ENCODE assay signal across 26 cellular contexts in genomic region chr1:79507770-79508169, GRCh38.
A peak's percentile ranks its signal among the peaks of the same experiment; 100 is the strongest.
DNase-seq lines count a peak whose midpoint lies in the region; ATAC-seq and TF ChIP-seq lines count a peak whose summit lies in the region.
"Had no signal": no experiment of that assay in that cellular context is flagged by ENCODE, and none has a peak within 500 bp of the region (broad histone marks: within the 10 kb centered on the region; RNA-seq: fewer than 3 reads in every experiment).

No MANE protein-coding gene starts in this region.

- DNase-seq in DND-41: no peak
- peak; percentile 2 for DNase-seq in astrocyte of the hippocampus (ENCODE audit: low read depth, low spot score)
- peak; percentile 23 for DNase-seq in renal cortical epithelial cell (ENCODE audit: low read depth)
- no peak for DNase-seq in thyroid gland
- DNase-seq in NCI-H82 treated with DMSO at 0.1 percent for 48 hours (lab: John Stamatoyannopoulos, UW; ENCODE audit: unreplicated experiment): no peak
- DNase-seq: AML-193; CD4-positive, alpha-beta T cell; COR-L47; EL; GDM1; HCEC 1CT; NCI-H1105 treated with DMSO at 0.1 percent for 48 hours; NCI-H146; NCI-H1930; NCI-H2107; NCI-H524; NCI-H774; NK-92 treated with Interleukin-12 subunit alpha and Interleukin-12 subunit beta, amount 100 ng/mL, for 24 hours; Peyer's patch; SHP77 treated with DMSO at 0.1 percent for 48 hours had no signal

- no peaks in the 10 kb centered on the region for H3K27me3 ChIP-seq in DND-41 (ENCODE audit: insufficient read depth, low read length, poor library complexity)
- H3K27me3 ChIP-seq in KMS-11 (ENCODE audit: insufficient read depth, low read depth): no peaks in the 10 kb centered on the region
- no peaks in the 10 kb centered on the region for H3K27me3 ChIP-seq in thyroid gland
- H3K27me3 ChIP-seq: BLaER1 treated with 17β-estradiol and CSF1 and Interleukin-3, amounts not matched to agents 10 nM and 100 nM; Peyer's patch had no signal

- no peak overlapping the region for H2AFZ ChIP-seq in DND-41 (ENCODE audit: low read depth, low read length)
- no peak overlapping the region for H2AFZ ChIP-seq in KMS-11 (ENCODE audit: low read depth)

- no peaks in the 10 kb centered on the region for H3K9me3 ChIP-seq in DND-41 (ENCODE audit: insufficient read depth, low read length, severe bottlenecking)
- H3K9me3 ChIP-seq in thyroid gland: no peaks in the 10 kb centered on the region
- H3K9me3 ChIP-seq: A549; BLaER1 treated with 17β-estradiol and CSF1 and Interleukin-3, amounts not matched to agents 10 nM and 100 nM; Peyer's patch had no signal

- no peak for TF ChIP-seq POLR2A in thyroid gland (IDR thresholded peaks at IDR 0.05)

- intact Hi-C loops in thyroid gland (cut with DNase I): no loop called here

- TF ChIP-seq CTCF in DND-41 (IDR thresholded peaks at IDR 0.05; ENCODE audit: borderline replicate concordance, extremely low read depth, low read length, poor library complexity, severe bottlenecking) (no peak), KMS-11 (conservative IDR thresholded peaks at IDR 0.05; ENCODE audit: low read depth, low read length) (no peak), thyroid gland (IDR thresholded peaks at IDR 0.05) (no peak)

- H3K9ac ChIP-seq in DND-41 (ENCODE audit: low read depth, low read length) (no peak overlapping the region), KMS-11 (no peak overlapping the region)
- H3K9ac ChIP-seq: BLaER1 treated with 17β-estradiol and CSF1 and Interleukin-3, amounts not matched to agents 10 nM and 100 nM had no signal

- H4K20me1 ChIP-seq in DND-41 (ENCODE audit: insufficient read depth, low read length) (no peaks in the 10 kb centered on the region), KMS-11 (ENCODE audit: insufficient read depth) (no peaks in the 10 kb centered on the region)
- H4K20me1 ChIP-seq: BLaER1 treated with 17β-estradiol and CSF1 and Interleukin-3, amounts not matched to agents 10 nM and 100 nM had no signal

- ATAC-seq in DND-41 (ENCODE audit: insufficient read depth, low read depth) (peak; percentile 31; the same call in 1 of the 3 replicates), GM18519 (IDR thresholded peaks at IDR 0.05; ENCODE audit: low FRiP score, unreplicated experiment) (no peak)
- ATAC-seq: A549, GM12878, K562 had no signal

- no peak overlapping the region for H3K4me3 ChIP-seq in DND-41 (ENCODE audit: low read depth in 1 of 2, low read length in 2 of 2)
- no peak overlapping the region for H3K4me3 ChIP-seq in KMS-11 (IDR thresholded peaks at IDR 0.05; ENCODE audit: insufficient read depth, low read depth, low read length)
- H3K4me3 ChIP-seq in thyroid gland (replicated peaks in 1 of 3): no peak overlapping the region
- H3K4me3 ChIP-seq: A549; BLaER1 treated with 17β-estradiol and CSF1 and Interleukin-3, amounts not matched to agents 10 nM and 100 nM; GM12878; K562; Peyer's patch had no signal

- no peaks in the 10 kb centered on the region for H3K4me1 ChIP-seq in DND-41 (ENCODE audit: insufficient read depth, low read length)
- peaks cover 11% of the 10 kb centered on the region for H3K4me1 ChIP-seq in KMS-11 (ENCODE audit: low read depth, poor library complexity, severe bottlenecking)
- no peaks in the 10 kb centered on the region for H3K4me1 ChIP-seq in thyroid gland
- H3K4me1 ChIP-seq: A549; BLaER1 treated with 17β-estradiol and CSF1 and Interleukin-3, amounts not matched to agents 10 nM and 100 nM; Peyer's patch had no signal

- H3K4me2 ChIP-seq in DND-41 (ENCODE audit: insufficient read depth, low read length) (no peak overlapping the region), KMS-11 (peak overlapping the region; percentile 33)
- H3K4me2 ChIP-seq: A549; BLaER1 treated with 17β-estradiol and CSF1 and Interleukin-3, amounts not matched to agents 10 nM and 100 nM had no signal

- H3K79me2 ChIP-seq in DND-41 (ENCODE audit: insufficient read depth, low read length) (no peaks in the 10 kb centered on the region), KMS-11 (ENCODE audit: insufficient read depth, low read depth) (no peaks in the 10 kb centered on the region)

- H3K36me3 ChIP-seq in DND-41 (ENCODE audit: insufficient read depth, low read length) (no peaks in the 10 kb centered on the region), KMS-11 (ENCODE audit: insufficient read depth) (no peaks in the 10 kb centered on the region), thyroid gland (no peaks in the 10 kb centered on the region)
- H3K36me3 ChIP-seq: BLaER1 treated with 17β-estradiol and CSF1 and Interleukin-3, amounts not matched to agents 10 nM and 100 nM; Peyer's patch had no signal

- 69 to 75% methylated on average over 2 of the region's 2 CpGs for WGBS in thyroid gland, 2 donors

- no peak overlapping the region for H3K27ac ChIP-seq in DND-41 (ENCODE audit: low read length)
- no peak overlapping the region for H3K27ac ChIP-seq in KMS-11
- no peak overlapping the region for H3K27ac ChIP-seq in thyroid gland
- H3K27ac ChIP-seq: A549; BLaER1 treated with 17β-estradiol and CSF1 and Interleukin-3, amounts not matched to agents 10 nM and 100 nM; Peyer's patch had no signal

Comparison
In these comparisons a context has a peak if more than half of its experiments do, and no peak if none do; other contexts are left out.
1. DNase-seq: peak in astrocyte of the hippocampus (single experiment) and renal cortical epithelial cell (single experiment); none in DND-41 (single experiment), thyroid gland (0 of 2) and NCI-H82 treated with DMSO at 0.1 percent for 48 hours (single experiment).